6 cellular contexts compared by ENCODE assay signal in the genomic region with DNA sequence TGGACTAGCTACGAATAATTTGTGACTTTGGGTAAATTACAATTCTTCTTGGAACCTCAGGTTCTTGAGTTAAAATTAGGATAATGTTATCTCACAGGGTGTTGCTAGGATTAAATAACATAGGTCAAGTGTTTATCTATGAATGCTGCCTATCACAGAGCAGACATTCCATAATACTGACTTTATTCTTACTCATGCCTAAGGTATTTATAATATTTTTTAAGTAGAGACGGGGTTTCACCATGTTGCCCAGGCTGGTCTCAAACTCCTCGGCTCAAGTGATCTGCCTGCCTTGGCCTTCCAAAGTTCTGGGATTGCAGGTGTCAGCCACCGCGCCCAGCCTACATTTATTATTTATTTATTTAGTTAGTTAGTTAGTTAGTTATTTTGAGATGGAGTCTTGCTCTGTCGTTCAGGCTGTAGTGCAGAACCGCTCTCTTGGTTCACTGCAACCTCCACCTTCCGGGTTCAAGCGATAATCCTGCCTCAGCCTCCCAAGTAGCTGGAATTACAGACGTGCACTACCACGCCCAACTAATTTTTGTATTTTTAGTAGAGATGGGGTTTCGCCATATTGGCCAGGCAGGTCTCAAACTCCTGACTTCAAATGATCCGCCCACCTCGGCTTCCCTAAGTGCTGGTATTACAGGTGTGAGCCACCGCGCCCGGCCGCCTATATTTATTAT. TPM values are rescaled to one million over a fixed set of nuclear protein-coding genes. Genes with fewer than 3 reads are reported as not detected.
DNase-seq lines count a peak whose midpoint lies in the region; TF ChIP-seq lines count a peak whose summit lies in the region.

No MANE protein-coding gene starts in this region.

- peaks cover 6% of the 10 kb centered on the region for H3K36me3 Mint-ChIP-seq in activated naive CD4-positive, alpha-beta T cell treated with anti-CD3 and anti-CD28 coated beads, Interleukin-2, amount 50 U/mL, for 24 hours

- H3K27me3 ChIP-seq in thymus (ENCODE audit: control insufficient read depth, insufficient read depth) = no peaks in the 10 kb centered on the region

- peak overlapping the region; percentile 97 for H3K27ac Mint-ChIP-seq in activated naive CD4-positive, alpha-beta T cell treated with anti-CD3 and anti-CD28 coated beads, Interleukin-2, amount 50 U/mL, for 24 hours

- no peaks in the 10 kb centered on the region for H3K36me3 ChIP-seq in thymus (ENCODE audit: control insufficient read depth, insufficient read depth)

- H3K27ac ChIP-seq in thymus (ENCODE audit: low read depth) = peak overlapping the region; percentile 99

- H3K27me3 Mint-ChIP-seq in activated naive CD4-positive, alpha-beta T cell treated with anti-CD3 and anti-CD28 coated beads, Interleukin-2, amount 50 U/mL, for 24 hours = no peaks in the 10 kb centered on the region

- H3K4me1 Mint-ChIP-seq in activated naive CD4-positive, alpha-beta T cell treated with anti-CD3 and anti-CD28 coated beads, Interleukin-2, amount 50 U/mL, for 24 hours = peaks cover 69% of the 10 kb centered on the region

- H3K9me3 ChIP-seq in thymus (ENCODE audit: control insufficient read depth) = no peaks in the 10 kb centered on the region

- H3K9me3 Mint-ChIP-seq in activated naive CD4-positive, alpha-beta T cell treated with anti-CD3 and anti-CD28 coated beads, Interleukin-2, amount 50 U/mL, for 24 hours = no peaks in the 10 kb centered on the region

- peak overlapping the region; percentile 97 for H3K4me3 ChIP-seq in fibroblast of pulmonary artery (replicated peaks; ENCODE audit: low read depth, low read length)
- H3K4me3 ChIP-seq in thymus (ENCODE audit: low read length) = peak overlapping the region; percentile 93

- peaks cover 13% of the 10 kb centered on the region for H3K4me1 ChIP-seq in thymus (ENCODE audit: control insufficient read depth, insufficient read depth, low read length)

- TF ChIP-seq CTCF in fibroblast of pulmonary artery (IDR thresholded peaks at IDR 0.05; ENCODE audit: low read length, missing control alignments) = no peak

- H3K4me3 Mint-ChIP-seq in activated naive CD4-positive, alpha-beta T cell treated with anti-CD3 and anti-CD28 coated beads, Interleukin-2, amount 50 U/mL, for 24 hours = peak overlapping the region; percentile 100

- DNase-seq in activated naive CD4-positive, alpha-beta T cell treated with anti-CD3 and anti-CD28 coated beads, Interleukin-2, amount 50 U/mL, for 16 hours = no peak
- DNase-seq in fibroblast of pulmonary artery (ENCODE audit: low read depth) = peak; percentile 69
- DNase-seq in NCI-H1092 (lab: John Stamatoyannopoulos, UW) = no peak
- no peak for DNase-seq in NCI-H1048 (lab: John Stamatoyannopoulos, UW)

- WGBS in thymus = 94% methylated on average over 18 of the region's 18 CpGs

RNA-seq across cellular contexts. Expression of a gene that starts 0.7 kb away (rescaled TPM):
- 8.6 TPM for polyA plus RNA-seq in thymus

RNA-seq across cellular contexts. Expression of a gene that starts 3.8 kb away (rescaled TPM):
- 66.3 TPM for polyA plus RNA-seq in thymus

RNA-seq across cellular contexts. Expression of a gene that starts 56.9 kb away (rescaled TPM):
- polyA plus RNA-seq in thymus = 13.8 TPM

RNA-seq across cellular contexts. Expression of a gene that starts 57.0 kb away (rescaled TPM):
- 18.6 TPM for polyA plus RNA-seq in thymus
